Comparison of ENCODE assay signal across 23 cellular contexts in the genomic region with DNA sequence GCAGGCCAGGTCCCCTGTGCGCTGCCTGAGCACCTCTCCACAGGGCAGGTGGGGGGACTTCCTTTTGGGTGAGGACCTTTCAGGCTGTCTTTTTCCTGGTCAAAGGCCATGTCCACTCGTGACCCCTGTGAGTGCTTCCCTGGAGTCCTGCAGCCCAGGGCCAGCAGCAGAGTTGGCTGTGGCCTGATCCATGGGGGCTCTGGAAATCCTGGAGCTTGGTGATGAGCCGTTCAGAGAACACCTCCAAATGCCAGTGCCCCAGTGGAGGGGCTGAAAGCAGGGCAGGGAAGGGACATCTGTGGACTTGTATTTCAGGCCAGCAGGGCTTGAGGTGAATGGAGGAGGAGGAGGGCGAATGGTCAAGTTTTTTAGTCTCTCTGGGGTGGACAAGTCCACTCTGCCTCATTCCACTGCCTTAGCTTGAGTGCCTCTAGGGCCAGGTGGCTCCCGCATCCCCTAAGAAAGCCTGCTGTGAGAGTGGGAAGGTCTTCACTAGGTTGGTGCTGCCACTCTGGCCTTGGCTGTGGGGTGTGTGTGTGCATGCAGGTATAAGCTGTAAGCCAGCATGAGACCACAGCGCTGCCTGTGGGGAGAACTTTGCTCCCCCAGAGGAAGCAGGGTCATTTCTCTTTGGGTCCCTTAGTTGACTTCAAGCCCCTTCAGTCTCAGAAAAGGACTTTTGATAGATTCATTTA. TPM values are rescaled to one million over a fixed set of nuclear protein-coding genes. Genes with fewer than 3 reads are reported as not detected.
DNase-seq lines count a peak whose midpoint lies in the region; ATAC-seq and TF ChIP-seq lines count a peak whose summit lies in the region.
"Had no signal": no experiment of that assay in that cellular context is flagged by ENCODE, and none has a peak within 500 bp of the region (broad histone marks: within the 10 kb centered on the region; RNA-seq: fewer than 3 reads in every experiment).

No MANE protein-coding gene starts in this region.

- dilution Hi-C loops in IMR-90 (cut with HindIII; ENCODE audit: low sequenced_read_pairs, unreplicated experiment) = no loop called here

- no peak overlapping the region for H2BK20ac ChIP-seq in IMR-90 (ENCODE audit: low read depth, low read length)

- TF ChIP-seq POLR2A in IMR-90 (IDR thresholded peaks at IDR 0.05; ENCODE audit: low read depth, low read length) = no peak

- TF ChIP-seq EP300 in SK-N-SH (IDR thresholded peaks at IDR 0.05; ENCODE audit: borderline replicate concordance in 1 of 2, low read depth in 1 of 2, low read length in 1 of 2) = no peak

- H4K20me1 ChIP-seq in SK-N-SH (ENCODE audit: insufficient read depth) (no peaks in the 10 kb centered on the region), IMR-90 (ENCODE audit: insufficient read depth, low read length) (no peaks in the 10 kb centered on the region; the same call in 1 of the 2 replicates)

- no peak overlapping the region for H3K56ac ChIP-seq in IMR-90 (ENCODE audit: extremely low read depth, insufficient read depth, low read length)

- H2AK9ac ChIP-seq in IMR-90 (replicated peaks; ENCODE audit: low read depth, low read length, poor library complexity) = no peak overlapping the region

- H2BK5ac ChIP-seq in IMR-90 (ENCODE audit: low read depth, low read length, poor library complexity, severe bottlenecking) = no peak overlapping the region

- no peak overlapping the region for H2BK120ac ChIP-seq in IMR-90 (ENCODE audit: low read depth, low read length)

- H3F3A ChIP-seq in SK-N-SH (replicated peaks; ENCODE audit: insufficient read depth) = no peaks in the 10 kb centered on the region

- H3K9me3 ChIP-seq in SK-N-SH = no peaks in the 10 kb centered on the region
- H3K9me3 ChIP-seq in IMR-90 (ENCODE audit: control insufficient read depth, insufficient read depth, low read length) = no peaks in the 10 kb centered on the region
- H3K9me3 ChIP-seq in left ventricle myocardium inferior (replicated peaks) = no peaks in the 10 kb centered on the region
- H3K9me3 ChIP-seq: SJCRH30 had no signal

- H4K8ac ChIP-seq in IMR-90 (ENCODE audit: low read depth in 2 of 2, low read length in 2 of 2) = no peak overlapping the region

- H3K4me3 ChIP-seq in SK-N-SH (ENCODE audit: low read depth in 2 of 2, low read length in 1 of 2) (no peak overlapping the region), IMR-90 (ENCODE audit: insufficient read depth, low read depth, low read length) (no peak overlapping the region), left ventricle myocardium inferior (no peak overlapping the region)
- H3K4me3 ChIP-seq: GM23248, PC-9, SJCRH30 had no signal

- H2BK15ac ChIP-seq in IMR-90 (ENCODE audit: low read depth, low read length) = no peak overlapping the region

- H3K4me2 ChIP-seq in SK-N-SH = no peak overlapping the region
- no peak overlapping the region for H3K4me2 ChIP-seq in IMR-90 (ENCODE audit: low read depth, low read length)
- H3K4me2 ChIP-seq: PC-9 had no signal

- no peaks in the 10 kb centered on the region for H3K9me1 ChIP-seq in IMR-90 (ENCODE audit: insufficient read depth, low read length)

- H2AFZ ChIP-seq in SK-N-SH (ENCODE audit: low read depth) (no peak overlapping the region), IMR-90 (replicated peaks; ENCODE audit: low read length, poor library complexity) (peak overlapping the region; percentile 32)
- H2AFZ ChIP-seq: GM23248, PC-9 had no signal

- H2AK5ac ChIP-seq in IMR-90 (ENCODE audit: low read depth, low read length) = no peak overlapping the region

- no TSS peak for BruUV-seq in IMR-90 (replicated peaks; lab: Mats Ljungman, UMichigan)

- no peak overlapping the region; a peak in 1 of 4 replicates for H3K27ac ChIP-seq in SK-N-SH (ENCODE audit: low read depth in 2 of 2, low read length in 1 of 2)
- H3K27ac ChIP-seq in IMR-90 (ENCODE audit: insufficient read depth, low read length) = no peak overlapping the region
- H3K27ac ChIP-seq in left ventricle myocardium inferior (replicated peaks) = no peak overlapping the region
- H3K27ac ChIP-seq: 22Rv1, GM23248, PC-9, RWPE1, SJCRH30 had no signal

- H3K79me1 ChIP-seq in IMR-90 (ENCODE audit: low read depth in 1 of 2, low read length in 2 of 2) = no peaks in the 10 kb centered on the region

- ATAC-seq in SK-N-SH treated with all-trans-retinoic acid at 6 μM for 48 hours (no peak), IMR-90 (ENCODE audit: low read depth) (no peak), GM19023 (IDR thresholded peaks at IDR 0.05; ENCODE audit: unreplicated experiment) (no peak)

- no peaks in the 10 kb centered on the region for H3K9me2 ChIP-seq in SK-N-SH

- CTCF ChIA-PET in SK-N-SH (lab: Yijun Ruan, JAX) (interaction anchor here (0.7 to 7.8 kb wide), 5 partner anchors 9 to 371 kb away, joined by 3 to 65 read pairs (median 5); no protein-coding TSS in a partner anchor), IMR-90 (lab: Yijun Ruan, JAX) (no interaction called here)

- peaks cover 25% of the 10 kb centered on the region for H3K27me3 ChIP-seq in SK-N-SH (ENCODE audit: insufficient read depth)
- H3K27me3 ChIP-seq in IMR-90 (ENCODE audit: control insufficient read depth, insufficient read depth, low read length) = peaks cover 61% of the 10 kb centered on the region; the same call in 1 of the 2 replicates
- peaks cover 33% of the 10 kb centered on the region for H3K27me3 ChIP-seq in left ventricle myocardium inferior (ENCODE audit: low read depth)
- H3K27me3 ChIP-seq: SJCRH30 had no signal

- POLR2A ChIA-PET in SK-N-SH (lab: Yijun Ruan, JAX) (no interaction called here), IMR-90 (lab: Charles Lee; ENCODE audit: unreplicated experiment) (no interaction called here)

- H4K5ac ChIP-seq in IMR-90 (ENCODE audit: low read depth, low read length) = no peak overlapping the region

- peaks cover 0 to 12% of the 10 kb centered on the region in 2 experiments; a peak in 1 of 4 replicates for H3K4me1 ChIP-seq in SK-N-SH (ENCODE audit: control insufficient read depth in 1 of 2, insufficient read depth in 2 of 2, low read depth in 1 of 2, low read length in 1 of 2)
- H3K4me1 ChIP-seq in IMR-90 (ENCODE audit: control insufficient read depth, insufficient read depth, low read length) = no peaks in the 10 kb centered on the region
- H3K4me1 ChIP-seq in left ventricle myocardium inferior = no peaks in the 10 kb centered on the region
- H3K4me1 ChIP-seq: SJCRH30 had no signal

- no peak overlapping the region for H3K18ac ChIP-seq in IMR-90 (ENCODE audit: low read depth, low read length)

- no peak overlapping the region for H3K23ac ChIP-seq in IMR-90 (ENCODE audit: low read depth, low read length)

- H3K9ac ChIP-seq in SK-N-SH (no peak overlapping the region), IMR-90 (ENCODE audit: low read depth, low read length) (no peak overlapping the region)
- H3K9ac ChIP-seq: GM23248 had no signal

- 73% methylated on average over 4 of the region's 6 CpGs for WGBS in SK-N-SH (ENCODE audit: low lambda C conversion rate)
- no CpG with 5 or more reads among the region's 6 CpGs for WGBS in IMR-90 (ENCODE audit: extremely low coverage in 2 of 2, insufficient read length in 1 of 2), 2 experiments

- H3K36me3 ChIP-seq in SK-N-SH (replicated peaks in 1 of 2; ENCODE audit: control insufficient read depth in 1 of 2, insufficient read depth in 2 of 2, low read length in 1 of 2) = no peaks in the 10 kb centered on the region
- no peaks in the 10 kb centered on the region for H3K36me3 ChIP-seq in IMR-90 (ENCODE audit: control insufficient read depth, insufficient read depth, low read length)
- H3K36me3 ChIP-seq in left ventricle myocardium inferior = no peaks in the 10 kb centered on the region
- H3K36me3 ChIP-seq: SJCRH30 had no signal

- TF ChIP-seq CTCF in SK-N-SH (IDR thresholded peaks at IDR 0.05) (no peak), IMR-90 (conservative IDR thresholded peaks at IDR 0.05; ENCODE audit: low read depth, low read length) (no peak), left ventricle myocardium inferior (IDR thresholded peaks at IDR 0.05; ENCODE audit: borderline replicate concordance) (no peak)

- in situ Hi-C loops in IMR-90 (cut with MboI; ENCODE audit: low sequenced_read_pairs) = no loop called here

- no peak overlapping the region for H4K91ac ChIP-seq in IMR-90 (ENCODE audit: insufficient read depth, low read depth, low read length)

- no peak overlapping the region for H3K4ac ChIP-seq in IMR-90 (ENCODE audit: low read depth, low read length)

- peak; percentile 27 for DNase-seq in SK-N-SH
- DNase-seq in IMR-90 = no peak
- peak; percentile 6 for DNase-seq in left ventricle myocardium inferior
- DNase-seq in posterior vena cava (ENCODE audit: low spot score) = peak; percentile 47
- DNase-seq in HUDEP-2 (lab: John Stamatoyannopoulos, UW; ENCODE audit: unreplicated experiment in 76 of 76) = no peak
- DNase-seq in RKO (ENCODE audit: low spot score) = no peak
- DNase-seq: C1 segment of cervical spinal cord; Calu3; CD8-positive, alpha-beta memory T cell; DMS153; GM23248; H9; KBM-7; MM.1S; NCI-H1048; NCI-H1417 treated with DMSO at 0.1 percent for 48 hours; NCI-H187; PC-9; SJCRH30 had no signal

- intact Hi-C loops in IMR-90 (cut with micrococcal nuclease) = no loop called here
- intact Hi-C loops in left ventricle myocardium inferior (cut with micrococcal nuclease) = no loop called here
- intact Hi-C loops in posterior vena cava (cut with DNase I) = no loop called here

- no peak overlapping the region for H3K14ac ChIP-seq in IMR-90 (replicated peaks; ENCODE audit: low read depth, low read length)

- no peak for TF ChIP-seq RAD21 in SK-N-SH (IDR thresholded peaks at IDR 0.05; ENCODE audit: low read length)
- TF ChIP-seq RAD21 in IMR-90 (IDR thresholded peaks at IDR 0.05; ENCODE audit: low read length) = no peak

- H3K79me2 ChIP-seq in SK-N-SH (ENCODE audit: insufficient read depth) = no peaks in the 10 kb centered on the region

TF ChIP-seq in SK-N-SH, 30 proteins besides CTCF, POLR2A, EP300 and RAD21 (continues in another document):
- TF ChIP-seq TEAD4 (IDR thresholded peaks at IDR 0.05; ENCODE audit: borderline replicate concordance, insufficient read depth) (no peak), RFX5 (IDR thresholded peaks at IDR 0.05; ENCODE audit: low read length) (no peak)

TF ChIP-seq in IMR-90, 13 proteins besides CTCF, POLR2A, EP300 and RAD21 (continues in another document):
- TF ChIP-seq FOS (IDR thresholded peaks at IDR 0.05; ENCODE audit: low read depth, low read length) = no peak

RNA-seq across cellular contexts. Expression of a gene that starts 25.3 kb away (rescaled TPM):
- 95.9 and 112 TPM in 2 replicates for polyA plus RNA-seq in SK-N-SH (2012; rRNA removed)
- polyA plus RNA-seq in SK-N-SH (2012; cell fraction: cytosol; rRNA removed) = 90.1 and 107 TPM in 2 replicates
- 30.8 and 34.7 TPM in 2 replicates for polyA plus RNA-seq in SK-N-SH (2012; cell fraction: nucleus; rRNA removed)
- 15.8 and 17.8 TPM in 2 replicates for total RNA-seq in IMR-90 (2012; rRNA removed)
- 31.6 and 33.1 TPM in 2 replicates for polyA plus RNA-seq in IMR-90 (2012; rRNA removed)
- polyA plus RNA-seq in IMR-90 (2012; cell fraction: cytosol; rRNA removed) = 21.7 and 49.0 TPM in 2 replicates
- polyA plus RNA-seq in IMR-90 (2012; cell fraction: nucleus; rRNA removed; ENCODE audit: low replicate concordance) = 10.9 and 17.4 TPM in 2 replicates
- 123 TPM for total RNA-seq in left ventricle myocardium inferior
- total RNA-seq in posterior vena cava = 10 to 100 TPM; 48.7 to 54.1 TPM

Comparison
In these comparisons a context has a peak if more than half of its experiments do, and no peak if none do; other contexts are left out.
1. DNase-seq: peak in SK-N-SH (single experiment), left ventricle myocardium inferior (single experiment) and posterior vena cava (single experiment); none in IMR-90 (single experiment), HUDEP-2 (0 of 76) and RKO (single experiment).